In the genomic region with DNA sequence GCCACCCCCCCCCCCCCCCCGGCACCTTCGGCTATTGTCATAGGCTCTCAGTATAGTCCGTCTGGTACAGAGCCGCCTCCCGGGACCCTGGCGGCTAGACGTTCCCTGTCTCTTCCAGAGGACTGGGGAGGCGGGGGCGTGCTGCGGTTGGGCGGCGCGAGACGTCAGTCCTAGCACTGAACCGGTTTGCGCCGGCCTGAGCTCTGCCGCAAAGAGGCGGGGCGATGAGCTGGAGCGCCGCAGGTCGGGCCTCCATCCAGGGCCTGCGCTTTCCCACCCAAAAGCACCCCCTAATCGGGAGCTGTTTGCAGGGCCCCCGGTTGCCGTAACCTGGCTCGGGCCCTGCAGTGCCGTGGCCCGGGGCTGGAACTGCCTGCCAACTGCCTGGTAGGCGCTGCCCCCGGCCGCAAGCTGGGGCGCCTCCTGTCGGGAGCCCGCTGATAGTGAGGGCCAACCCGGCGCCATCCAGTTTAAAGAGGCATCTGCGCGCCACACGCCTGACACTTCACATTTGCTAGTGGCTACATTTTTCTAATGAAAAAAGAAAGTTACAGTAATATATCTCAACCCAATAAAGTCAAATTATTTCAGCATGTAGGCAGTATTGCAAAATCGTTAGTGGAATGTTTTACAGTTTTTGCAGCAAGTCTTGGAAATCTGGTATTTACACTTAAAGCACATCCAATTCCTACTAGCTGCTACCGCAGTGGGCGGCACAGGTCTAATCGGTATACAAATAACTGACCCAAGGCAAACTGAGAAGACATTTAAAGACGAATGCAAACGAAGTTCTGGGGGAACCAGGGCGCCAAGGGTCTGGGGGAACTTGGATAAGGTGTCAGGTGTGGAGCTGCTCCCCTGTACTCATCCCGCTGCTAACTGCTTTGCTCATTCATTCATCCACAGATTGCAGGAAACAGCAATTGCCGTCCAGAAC, we compare ENCODE assay signal across 1 cellular context.
TF ChIP-seq lines count a peak whose summit lies in the region.

No MANE protein-coding gene starts in this region.

TF ChIP-seq in K562, 482 proteins besides CTCF, POLR2A, EP300 and RAD21 (continued from another document and continues in another):
- TF ChIP-seq, protein P1, sequence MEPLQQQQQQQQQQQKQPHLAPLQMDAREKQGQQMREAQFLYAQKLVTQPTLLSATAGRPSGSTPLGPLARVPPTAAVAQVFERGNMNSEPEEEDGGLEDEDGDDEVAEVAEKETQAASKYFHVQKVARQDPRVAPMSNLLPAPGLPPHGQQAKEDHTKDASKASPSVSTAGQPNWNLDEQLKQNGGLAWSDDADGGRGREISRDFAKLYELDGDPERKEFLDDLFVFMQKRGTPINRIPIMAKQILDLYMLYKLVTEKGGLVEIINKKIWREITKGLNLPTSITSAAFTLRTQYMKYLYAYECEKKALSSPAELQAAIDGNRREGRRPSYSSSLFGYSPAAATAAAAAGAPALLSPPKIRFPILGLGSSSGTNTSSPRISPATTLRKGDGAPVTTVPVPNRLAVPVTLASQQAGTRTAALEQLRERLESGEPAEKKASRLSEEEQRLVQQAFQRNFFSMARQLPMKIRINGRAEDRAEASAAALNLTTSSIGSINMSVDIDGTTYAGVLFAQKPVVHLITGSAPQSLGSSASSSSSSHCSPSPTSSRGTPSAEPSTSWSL (CRISPR knock-in tag; IDR thresholded peaks at IDR 0.05; ENCODE audit: borderline replicate concordance), result no peak
- TF ChIP-seq, protein P2, sequence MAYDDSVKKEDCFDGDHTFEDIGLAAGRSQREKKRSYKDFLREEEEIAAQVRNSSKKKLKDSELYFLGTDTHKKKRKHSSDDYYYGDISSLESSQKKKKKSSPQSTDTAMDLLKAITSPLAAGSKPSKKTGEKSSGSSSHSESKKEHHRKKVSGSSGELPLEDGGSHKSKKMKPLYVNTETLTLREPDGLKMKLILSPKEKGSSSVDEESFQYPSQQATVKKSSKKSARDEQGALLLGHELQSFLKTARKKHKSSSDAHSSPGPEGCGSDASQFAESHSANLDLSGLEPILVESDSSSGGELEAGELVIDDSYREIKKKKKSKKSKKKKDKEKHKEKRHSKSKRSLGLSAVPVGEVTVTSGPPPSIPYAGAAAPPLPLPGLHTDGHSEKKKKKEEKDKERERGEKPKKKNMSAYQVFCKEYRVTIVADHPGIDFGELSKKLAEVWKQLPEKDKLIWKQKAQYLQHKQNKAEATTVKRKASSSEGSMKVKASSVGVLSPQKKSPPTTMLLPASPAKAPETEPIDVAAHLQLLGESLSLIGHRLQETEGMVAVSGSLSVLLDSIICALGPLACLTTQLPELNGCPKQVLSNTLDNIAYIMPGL (CRISPR knock-in tag; IDR thresholded peaks at IDR 0.05), result no peak; the same call in 1 of the 2 replicates
- TF ChIP-seq MAZ (CRISPR knock-in tag; conservative IDR thresholded peaks at IDR 0.05 in 1 of 2, IDR thresholded peaks at IDR 0.05 in 1 of 2) (peak; percentile 55 to 80; a peak in 2 of 4 replicates), NFXL1 (CRISPR knock-in tag; IDR thresholded peaks at IDR 0.05) (no peak), ZNF253 (CRISPR knock-in tag; conservative IDR thresholded peaks at IDR 0.05) (no peak), PHF21A (IDR thresholded peaks at IDR 0.05; ENCODE audit: borderline replicate concordance, low read depth) (no peak), HMG20A (CRISPR knock-in tag; conservative IDR thresholded peaks at IDR 0.05) (no peak), PCBP1 (IDR thresholded peaks at IDR 0.05; ENCODE audit: low read depth, low read length, poor library complexity, severe bottlenecking) (no peak), ZNF75A (CRISPR knock-in tag; IDR thresholded peaks at IDR 0.05) (no peak), PHF8 (IDR thresholded peaks at IDR 0.05; ENCODE audit: borderline replicate concordance, low read length) (peak; percentile 82), RB1 (IDR thresholded peaks at IDR 0.05; ENCODE audit: low read depth) (peak; percentile 87), TAF7 (tag; IDR thresholded peaks at IDR 0.05) (peak; percentile 54; the same call in 1 of the 2 replicates), CEBPB (tag; IDR thresholded peaks at IDR 0.05) (no peak; the same call in 1 of the 2 replicates), BDP1 (IDR thresholded peaks at IDR 0.05; ENCODE audit: insufficient read depth, insufficient read length) (no peak), LCOR (CRISPR knock-in tag; IDR thresholded peaks at IDR 0.05) (0 out of 2 replicates have a peak, but pooled peaks have one; percentile 30), ZNF668 (CRISPR knock-in tag; IDR thresholded peaks at IDR 0.05) (no peak), SP1 (CRISPR knock-in tag; IDR thresholded peaks at IDR 0.05) (peak; percentile 65; the same call in 1 of the 2 replicates), MEF2A (IDR thresholded peaks at IDR 0.05; ENCODE audit: control insufficient read depth, low read depth, low read length) (no peak), FUS (optimal IDR thresholded peaks at IDR 0.05; ENCODE audit: low read depth, low read length) (no peak), HMGN3 (IDR thresholded peaks at IDR 0.05; ENCODE audit: borderline replicate concordance, extremely low read depth, insufficient read length, low read depth, low read length) (peak; percentile 55), POLR3G (IDR thresholded peaks at IDR 0.05; ENCODE audit: extremely low read depth, insufficient read length, insufficient replicate concordance) (no peak), ELF1 (tag; IDR thresholded peaks at IDR 0.05) (no peak), TBP (optimal IDR thresholded peaks at IDR 0.05; ENCODE audit: low read depth, low read length) (peak; percentile 26), ZNF589 (CRISPR knock-in tag; IDR thresholded peaks at IDR 0.05; ENCODE audit: low read depth) (no peak; the same call in 1 of the 2 replicates), HNRNPH1 (optimal IDR thresholded peaks at IDR 0.05; ENCODE audit: low read depth, low read length) (no peak), MCM7 (IDR thresholded peaks at IDR 0.05) (no peak), MAFG (tag; conservative IDR thresholded peaks at IDR 0.05) (no peak), ZC3H8 (IDR thresholded peaks at IDR 0.05) (no peak), BRD4 (IDR thresholded peaks at IDR 0.05) (peak; percentile 43; the same call in 1 of the 2 replicates), NFRKB (IDR thresholded peaks at IDR 0.05; ENCODE audit: low read depth) (0 out of 2 replicates have a peak, but pooled peaks have one; percentile 33), RBM17 (IDR thresholded peaks at IDR 0.05; ENCODE audit: borderline replicate concordance, low read depth, low read length) (no peak), ZNF717 (CRISPR knock-in tag; IDR thresholded peaks at IDR 0.05) (no peak), FOXJ2 (tag; IDR thresholded peaks at IDR 0.05) (no peak)
- TF ChIP-seq, protein P3, sequence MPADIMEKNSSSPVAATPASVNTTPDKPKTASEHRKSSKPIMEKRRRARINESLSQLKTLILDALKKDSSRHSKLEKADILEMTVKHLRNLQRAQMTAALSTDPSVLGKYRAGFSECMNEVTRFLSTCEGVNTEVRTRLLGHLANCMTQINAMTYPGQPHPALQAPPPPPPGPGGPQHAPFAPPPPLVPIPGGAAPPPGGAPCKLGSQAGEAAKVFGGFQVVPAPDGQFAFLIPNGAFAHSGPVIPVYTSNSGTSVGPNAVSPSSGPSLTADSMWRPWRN (IDR thresholded peaks at IDR 0.05; ENCODE audit: low read depth), result no peak
- TF ChIP-seq, protein P4, sequence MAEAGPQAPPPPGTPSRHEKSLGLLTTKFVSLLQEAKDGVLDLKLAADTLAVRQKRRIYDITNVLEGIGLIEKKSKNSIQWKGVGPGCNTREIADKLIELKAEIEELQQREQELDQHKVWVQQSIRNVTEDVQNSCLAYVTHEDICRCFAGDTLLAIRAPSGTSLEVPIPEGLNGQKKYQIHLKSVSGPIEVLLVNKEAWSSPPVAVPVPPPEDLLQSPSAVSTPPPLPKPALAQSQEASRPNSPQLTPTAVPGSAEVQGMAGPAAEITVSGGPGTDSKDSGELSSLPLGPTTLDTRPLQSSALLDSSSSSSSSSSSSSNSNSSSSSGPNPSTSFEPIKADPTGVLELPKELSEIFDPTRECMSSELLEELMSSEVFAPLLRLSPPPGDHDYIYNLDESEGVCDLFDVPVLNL (CRISPR knock-in tag; IDR thresholded peaks at IDR 0.05; ENCODE audit: low read depth), result no peak
- TF ChIP-seq, protein P5, sequence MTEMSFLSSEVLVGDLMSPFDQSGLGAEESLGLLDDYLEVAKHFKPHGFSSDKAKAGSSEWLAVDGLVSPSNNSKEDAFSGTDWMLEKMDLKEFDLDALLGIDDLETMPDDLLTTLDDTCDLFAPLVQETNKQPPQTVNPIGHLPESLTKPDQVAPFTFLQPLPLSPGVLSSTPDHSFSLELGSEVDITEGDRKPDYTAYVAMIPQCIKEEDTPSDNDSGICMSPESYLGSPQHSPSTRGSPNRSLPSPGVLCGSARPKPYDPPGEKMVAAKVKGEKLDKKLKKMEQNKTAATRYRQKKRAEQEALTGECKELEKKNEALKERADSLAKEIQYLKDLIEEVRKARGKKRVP (CRISPR knock-in tag; IDR thresholded peaks at IDR 0.05), result no peak
- TF ChIP-seq, protein P6, sequence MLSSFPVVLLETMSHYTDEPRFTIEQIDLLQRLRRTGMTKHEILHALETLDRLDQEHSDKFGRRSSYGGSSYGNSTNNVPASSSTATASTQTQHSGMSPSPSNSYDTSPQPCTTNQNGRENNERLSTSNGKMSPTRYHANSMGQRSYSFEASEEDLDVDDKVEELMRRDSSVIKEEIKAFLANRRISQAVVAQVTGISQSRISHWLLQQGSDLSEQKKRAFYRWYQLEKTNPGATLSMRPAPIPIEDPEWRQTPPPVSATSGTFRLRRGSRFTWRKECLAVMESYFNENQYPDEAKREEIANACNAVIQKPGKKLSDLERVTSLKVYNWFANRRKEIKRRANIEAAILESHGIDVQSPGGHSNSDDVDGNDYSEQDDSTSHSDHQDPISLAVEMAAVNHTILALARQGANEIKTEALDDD (IDR thresholded peaks at IDR 0.05), result no peak
- TF ChIP-seq, protein P7, sequence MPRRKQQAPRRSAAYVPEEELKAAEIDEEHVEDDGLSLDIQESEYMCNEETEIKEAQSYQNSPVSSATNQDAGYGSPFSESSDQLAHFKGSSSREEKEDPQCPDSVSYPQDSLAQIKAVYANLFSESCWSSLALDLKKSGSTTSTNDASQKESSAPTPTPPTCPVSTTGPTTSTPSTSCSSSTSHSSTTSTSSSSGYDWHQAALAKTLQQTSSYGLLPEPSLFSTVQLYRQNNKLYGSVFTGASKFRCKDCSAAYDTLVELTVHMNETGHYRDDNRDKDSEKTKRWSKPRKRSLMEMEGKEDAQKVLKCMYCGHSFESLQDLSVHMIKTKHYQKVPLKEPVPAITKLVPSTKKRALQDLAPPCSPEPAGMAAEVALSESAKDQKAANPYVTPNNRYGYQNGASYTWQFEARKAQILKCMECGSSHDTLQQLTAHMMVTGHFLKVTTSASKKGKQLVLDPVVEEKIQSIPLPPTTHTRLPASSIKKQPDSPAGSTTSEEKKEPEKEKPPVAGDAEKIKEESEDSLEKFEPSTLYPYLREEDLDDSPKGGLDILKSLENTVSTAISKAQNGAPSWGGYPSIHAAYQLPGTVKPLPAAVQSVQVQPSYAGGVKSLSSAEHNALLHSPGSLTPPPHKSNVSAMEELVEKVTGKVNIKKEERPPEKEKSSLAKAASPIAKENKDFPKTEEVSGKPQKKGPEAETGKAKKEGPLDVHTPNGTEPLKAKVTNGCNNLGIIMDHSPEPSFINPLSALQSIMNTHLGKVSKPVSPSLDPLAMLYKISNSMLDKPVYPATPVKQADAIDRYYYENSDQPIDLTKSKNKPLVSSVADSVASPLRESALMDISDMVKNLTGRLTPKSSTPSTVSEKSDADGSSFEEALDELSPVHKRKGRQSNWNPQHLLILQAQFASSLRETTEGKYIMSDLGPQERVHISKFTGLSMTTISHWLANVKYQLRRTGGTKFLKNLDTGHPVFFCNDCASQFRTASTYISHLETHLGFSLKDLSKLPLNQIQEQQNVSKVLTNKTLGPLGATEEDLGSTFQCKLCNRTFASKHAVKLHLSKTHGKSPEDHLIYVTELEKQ (CRISPR knock-in tag; IDR thresholded peaks at IDR 0.05), result no peak
- TF ChIP-seq, protein P8, sequence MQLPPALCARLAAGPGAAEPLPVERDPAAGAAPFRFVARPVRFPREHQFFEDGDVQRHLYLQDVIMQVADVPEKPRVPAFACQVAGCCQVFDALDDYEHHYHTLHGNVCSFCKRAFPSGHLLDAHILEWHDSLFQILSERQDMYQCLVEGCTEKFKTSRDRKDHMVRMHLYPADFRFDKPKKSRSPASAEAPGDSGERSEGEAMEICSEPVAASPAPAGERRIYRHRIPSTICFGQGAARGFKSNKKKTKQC (CRISPR knock-in tag; IDR thresholded peaks at IDR 0.05), result peak; percentile 61; the same call in 1 of the 2 replicates
- TF ChIP-seq, protein P9, sequence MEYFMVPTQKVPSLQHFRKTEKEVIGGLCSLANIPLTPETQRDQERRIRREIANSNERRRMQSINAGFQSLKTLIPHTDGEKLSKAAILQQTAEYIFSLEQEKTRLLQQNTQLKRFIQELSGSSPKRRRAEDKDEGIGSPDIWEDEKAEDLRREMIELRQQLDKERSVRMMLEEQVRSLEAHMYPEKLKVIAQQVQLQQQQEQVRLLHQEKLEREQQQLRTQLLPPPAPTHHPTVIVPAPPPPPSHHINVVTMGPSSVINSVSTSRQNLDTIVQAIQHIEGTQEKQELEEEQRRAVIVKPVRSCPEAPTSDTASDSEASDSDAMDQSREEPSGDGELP (CRISPR knock-in tag; IDR thresholded peaks at IDR 0.05; ENCODE audit: borderline replicate concordance), result peak; percentile 66
- TF ChIP-seq, protein P10, sequence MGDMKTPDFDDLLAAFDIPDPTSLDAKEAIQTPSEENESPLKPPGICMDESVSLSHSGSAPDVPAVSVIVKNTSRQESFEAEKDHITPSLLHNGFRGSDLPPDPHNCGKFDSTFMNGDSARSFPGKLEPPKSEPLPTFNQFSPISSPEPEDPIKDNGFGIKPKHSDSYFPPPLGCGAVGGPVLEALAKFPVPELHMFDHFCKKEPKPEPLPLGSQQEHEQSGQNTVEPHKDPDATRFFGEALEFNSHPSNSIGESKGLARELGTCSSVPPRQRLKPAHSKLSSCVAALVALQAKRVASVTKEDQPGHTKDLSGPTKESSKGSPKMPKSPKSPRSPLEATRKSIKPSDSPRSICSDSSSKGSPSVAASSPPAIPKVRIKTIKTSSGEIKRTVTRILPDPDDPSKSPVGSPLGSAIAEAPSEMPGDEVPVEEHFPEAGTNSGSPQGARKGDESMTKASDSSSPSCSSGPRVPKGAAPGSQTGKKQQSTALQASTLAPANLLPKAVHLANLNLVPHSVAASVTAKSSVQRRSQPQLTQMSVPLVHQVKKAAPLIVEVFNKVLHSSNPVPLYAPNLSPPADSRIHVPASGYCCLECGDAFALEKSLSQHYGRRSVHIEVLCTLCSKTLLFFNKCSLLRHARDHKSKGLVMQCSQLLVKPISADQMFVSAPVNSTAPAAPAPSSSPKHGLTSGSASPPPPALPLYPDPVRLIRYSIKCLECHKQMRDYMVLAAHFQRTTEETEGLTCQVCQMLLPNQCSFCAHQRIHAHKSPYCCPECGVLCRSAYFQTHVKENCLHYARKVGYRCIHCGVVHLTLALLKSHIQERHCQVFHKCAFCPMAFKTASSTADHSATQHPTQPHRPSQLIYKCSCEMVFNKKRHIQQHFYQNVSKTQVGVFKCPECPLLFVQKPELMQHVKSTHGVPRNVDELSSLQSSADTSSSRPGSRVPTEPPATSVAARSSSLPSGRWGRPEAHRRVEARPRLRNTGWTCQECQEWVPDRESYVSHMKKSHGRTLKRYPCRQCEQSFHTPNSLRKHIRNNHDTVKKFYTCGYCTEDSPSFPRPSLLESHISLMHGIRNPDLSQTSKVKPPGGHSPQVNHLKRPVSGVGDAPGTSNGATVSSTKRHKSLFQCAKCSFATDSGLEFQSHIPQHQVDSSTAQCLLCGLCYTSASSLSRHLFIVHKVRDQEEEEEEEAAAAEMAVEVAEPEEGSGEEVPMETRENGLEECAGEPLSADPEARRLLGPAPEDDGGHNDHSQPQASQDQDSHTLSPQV (IDR thresholded peaks at IDR 0.05), result peak; percentile 65
